In genomic region chr17:78223765-78224164, GRCh38 we compare ENCODE assay signal across 27 cellular contexts. TPM values are rescaled to one million over a fixed set of nuclear protein-coding genes. Genes with fewer than 3 reads are reported as not detected.
DNase-seq lines count a peak whose midpoint lies in the region; TF ChIP-seq lines count a peak whose summit lies in the region.
"Had no signal": no experiment of that assay in that cellular context is flagged by ENCODE, and none has a peak within 500 bp of the region (broad histone marks: within the 10 kb centered on the region; RNA-seq: fewer than 3 reads in every experiment).

No MANE protein-coding gene starts in this region.

- H3K4me1 Mint-ChIP-seq in activated T-cell treated with anti-CD3 and anti-CD28 coated beads, Interleukin-2, amount 50 U/mL, for 24 hours (ENCODE audit: low read depth), result peaks cover 8% of the 10 kb centered on the region
- H3K4me1 Mint-ChIP-seq in mesothelial cell of epicardium, result no peaks in the 10 kb centered on the region
- H3K4me1 Mint-ChIP-seq: activated B cell treated with CpG ODN at 0.5 μM for 24 hours had no signal

- peak overlapping the region; percentile 41 for H3K27ac Mint-ChIP-seq in activated T-cell treated with anti-CD3 and anti-CD28 coated beads, Interleukin-2, amount 50 U/mL, for 24 hours
- H3K27ac Mint-ChIP-seq in mesothelial cell of epicardium, result peak overlapping the region; percentile 61
- H3K27ac Mint-ChIP-seq: activated B cell treated with CpG ODN at 0.5 μM for 24 hours; activated CD8-positive, alpha-beta memory T cell treated with anti-CD3 and anti-CD28 coated beads, Interleukin-2, amount 10 ng/mL, durations not matched to agents 7 days and 5 days; IgD-negative memory B cell; neural progenitor cell; progenitor cell of endocrine pancreas had no signal

- H3K36me3 Mint-ChIP-seq in activated T-cell treated with anti-CD3 and anti-CD28 coated beads, Interleukin-2, amount 50 U/mL, for 24 hours (ENCODE audit: low read depth), result peaks cover 59% of the 10 kb centered on the region
- H3K36me3 Mint-ChIP-seq in mesothelial cell of epicardium, result peaks cover 15% of the 10 kb centered on the region

- H3K4me3 Mint-ChIP-seq in activated T-cell treated with anti-CD3 and anti-CD28 coated beads, Interleukin-2, amount 50 U/mL, for 24 hours, result no peak overlapping the region
- H3K4me3 Mint-ChIP-seq in mesothelial cell of epicardium, result no peak overlapping the region
- H3K4me3 Mint-ChIP-seq: activated B cell treated with CpG ODN at 0.5 μM for 24 hours; activated CD8-positive, alpha-beta memory T cell treated with anti-CD3 and anti-CD28 coated beads, Interleukin-2, amount 10 ng/mL, durations not matched to agents 7 days and 5 days; IgD-negative memory B cell; neural progenitor cell had no signal

- no peaks in the 10 kb centered on the region for H3K9me3 Mint-ChIP-seq in activated T-cell treated with anti-CD3 and anti-CD28 coated beads, Interleukin-2, amount 50 U/mL, for 24 hours
- no peaks in the 10 kb centered on the region for H3K9me3 Mint-ChIP-seq in mesothelial cell of epicardium
- H3K9me3 Mint-ChIP-seq: activated B cell treated with CpG ODN at 0.5 μM for 24 hours; activated naive CD4-positive, alpha-beta T cell treated with anti-CD3 and anti-CD28 coated beads, Interleukin-2, amount 50 U/mL, for 72 hours; IgD-negative memory B cell; neural progenitor cell had no signal

- H3K27me3 Mint-ChIP-seq in activated T-cell treated with anti-CD3 and anti-CD28 coated beads, Interleukin-2, amount 50 U/mL, for 24 hours, result peaks cover 12% of the 10 kb centered on the region
- no peaks in the 10 kb centered on the region for H3K27me3 Mint-ChIP-seq in mesothelial cell of epicardium (ENCODE audit: low read depth)

- no peak for TF ChIP-seq CTCF in mesothelial cell of epicardium (IDR thresholded peaks at IDR 0.05; ENCODE audit: unreplicated experiment)
- TF ChIP-seq CTCF in GM10266 (IDR thresholded peaks at IDR 0.05; ENCODE audit: control insufficient read depth, insufficient read depth, low read depth, missing control alignments), result no peak

- no peak for DNase-seq in activated T-cell treated with anti-CD3 and anti-CD28 coated beads, Interleukin-2, amount 50 U/mL, for 24 hours
- no peak for DNase-seq in activated T-cell treated with anti-CD3 and anti-CD28 coated beads, Interleukin-2, amount 50 U/mL, for 48 hours
- peak in 1 of 61 donors; percentile 40 for DNase-seq in caudate nucleus (lab: John Stamatoyannopoulos, UW)
- no peak for DNase-seq in mesothelial cell of epicardium (ENCODE audit: low spot score in 2 of 2, unreplicated experiment in 2 of 2)
- no peak for DNase-seq in anterior cingulate cortex (lab: John Stamatoyannopoulos, UW)
- DNase-seq in GM10266 (ENCODE audit: extremely low spot score), result no peak
- no peak for DNase-seq in DMS114 treated with DMSO at 0.1 percent for 48 hours (lab: John Stamatoyannopoulos, UW; ENCODE audit: unreplicated experiment)
- DNase-seq: activated B cell treated with CpG ODN at 0.5 μM for 24 hours; activated CD8-positive, alpha-beta memory T cell treated with anti-CD3 and anti-CD28 coated beads, Interleukin-2, amount 10 ng/mL, durations not matched to agents 7 days and 5 days; aorta; EL; GOT3; NCI-H1092; NCI-H187; stimulated activated naive CD8-positive, alpha-beta T cell treated with anti-CD3 and anti-CD28 coated beads, Interleukin-15, Interleukin-2, amounts not matched to agents 100 U/mL and 50 U/mL, for 24 hours; SW 1271; T1000 had no signal

- H3K27ac ChIP-seq in caudate nucleus (ENCODE audit: low read depth, low read length) (peak overlapping the region; percentile 95), temporal lobe (ENCODE audit: low read depth, low read length) (peak overlapping the region; percentile 94)
- H3K27ac ChIP-seq: neural progenitor cell had no signal

RNA-seq across cellular contexts. Expression of gene TMEM235, which starts 7.7 kb away (rescaled TPM):
- total RNA-seq in mesothelial cell of epicardium (1.5 to 1.8 TPM (median 1.5 TPM) in 3 replicates), temporal lobe (not detected)
- total RNA-seq: A172; activated B cell treated with CpG ODN at 0.5 μM for 24 hours; activated CD8-positive, alpha-beta memory T cell treated with anti-CD3 and anti-CD28 coated beads, Interleukin-2, amount 10 ng/mL, durations not matched to agents 7 days and 5 days; activated naive CD4-positive, alpha-beta T cell treated with anti-CD3 and anti-CD28 coated beads, Interleukin-2, amount 50 U/mL, for 72 hours; aorta; cardiac septum; lower leg skin; mucosa of gallbladder; progenitor cell of endocrine pancreas; Right ventricle myocardium inferior had no signal

RNA-seq across cellular contexts. Expression of gene BIRC5, which starts 9.7 kb away (rescaled TPM):
- 22.8 to 23.8 TPM (median 22.9 TPM) in 3 replicates for total RNA-seq in mesothelial cell of epicardium
- total RNA-seq in temporal lobe, result 3.2 TPM

RNA-seq across cellular contexts. Expression of gene AFMID, which starts 36.6 kb away (rescaled TPM):
- 24.1 to 32.3 TPM (median 27.6 TPM) in 3 replicates for total RNA-seq in mesothelial cell of epicardium
- 18.2 TPM for total RNA-seq in temporal lobe

RNA-seq across cellular contexts. Expression of gene TK1, which starts 36.9 kb away (rescaled TPM):
- total RNA-seq in mesothelial cell of epicardium, result 23.3 to 25.7 TPM (median 23.3 TPM) in 3 replicates
- 1.7 TPM for total RNA-seq in temporal lobe

RNA-seq across cellular contexts. Expression of gene SYNGR2, which starts 55.4 kb away (rescaled TPM):
- total RNA-seq in mesothelial cell of epicardium (47.7 to 52.7 TPM (median 52.0 TPM) in 3 replicates), temporal lobe (3.0 TPM)
